In the genomic region with DNA sequence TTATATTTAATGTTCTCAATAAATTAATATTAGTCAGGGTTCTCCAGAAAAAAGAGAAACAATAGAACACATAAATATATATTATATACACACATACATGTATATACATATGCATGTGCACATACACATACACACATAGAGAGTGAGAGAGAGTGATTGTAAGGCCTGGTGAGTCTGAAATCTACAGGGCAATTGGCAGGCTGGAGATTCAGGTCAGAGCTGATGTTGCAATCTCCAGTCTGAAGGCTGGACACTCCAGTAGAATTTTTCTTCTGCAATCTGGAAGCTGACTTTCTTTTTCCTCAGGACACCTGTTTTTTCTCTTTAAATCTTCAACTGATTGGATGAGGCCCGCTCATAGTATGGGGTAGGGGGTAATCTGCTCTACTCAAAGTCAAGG, we compare ENCODE assay signal across 26 cellular contexts.
"Had no signal": no experiment of that assay in that cellular context is flagged by ENCODE, and none has a peak within 500 bp of the region (broad histone marks: within the 10 kb centered on the region; RNA-seq: fewer than 3 reads in every experiment).

No MANE protein-coding gene starts in this region.

- H3K27ac ChIP-seq: Peyer's patch, RWPE1, SJSA1 had no signal

- H3K36me3 ChIP-seq: MG63, Peyer's patch, SJSA1 had no signal

- H3K4me3 ChIP-seq: MG63, Peyer's patch, SJSA1 had no signal

- FAIRE-seq: astrocyte had no signal

- DNase-seq: activated CD4-positive, alpha-beta T cell treated with anti-CD3 and anti-CD28 coated beads for 48 hours; activated CD4-positive, alpha-beta T cell treated with anti-CD3 and anti-CD28 coated beads, Interleukin-2, amount 50 U/mL, for 4 hours; activated CD4-positive, CD25-positive, alpha-beta regulatory T cell treated with anti-CD3 and anti-CD28 coated beads, Interleukin-2, amount 50 U/mL, for 72 hours; activated CD8-positive, alpha-beta memory T cell treated with anti-CD3 and anti-CD28 coated beads, Interleukin-2, amount 50 U/mL, for 48 hours; activated CD8-positive, alpha-beta T cell treated with anti-CD3 and anti-CD28 coated beads, Interleukin-2, amount 10 ng/mL, durations not matched to agents 7 days and 5 days; activated naive CD8-positive, alpha-beta T cell treated with anti-CD3 and anti-CD28 coated beads, Interleukin-2, amount 50 U/mL, for 24 hours; activated T-cell treated with anti-CD3 and anti-CD28 coated beads, Interleukin-2, amount 50 U/mL, for 1 hour; amygdala; MG63; MV-4-11; NCI-H1092 treated with DMSO at 0.1 percent for 48 hours; NCI-H1417 treated with DMSO at 0.1 percent for 48 hours; NCI-H1694; NCI-H2029; NCI-H2107; NCI-H345; NCI-H510A; NCI-H526 treated with DMSO at 0.1 percent for 48 hours; Peyer's patch; SHP77 had no signal

- H3K27me3 ChIP-seq: MG63, Peyer's patch, SJSA1 had no signal

- ATAC-seq: activated CD8-positive, alpha-beta T cell treated with anti-CD3 and anti-CD28 coated beads, Interleukin-2, amount 10 ng/mL, durations not matched to agents 7 days and 5 days; activated naive CD4-positive, alpha-beta T cell treated with anti-CD3 and anti-CD28 coated beads, Interleukin-2, amount 50 U/mL, for 72 hours; activated naive CD8-positive, alpha-beta T cell treated with anti-CD3 and anti-CD28 coated beads, Interleukin-2, amount 50 U/mL, for 24 hours; SK-N-SH treated with all-trans-retinoic acid at 6 μM for 48 hours; WTC11 had no signal

- H3K9me3 ChIP-seq: MG63, Peyer's patch, SJSA1 had no signal

- H3K4me1 ChIP-seq: Peyer's patch, SJSA1 had no signal
